In genomic region chr12:92138626-92139025, GRCh38 we compare ENCODE assay signal across 9 cellular contexts. TPM values are rescaled to one million over a fixed set of nuclear protein-coding genes. Genes with fewer than 3 reads are reported as not detected.
A peak's percentile ranks its signal among the peaks of the same experiment; 100 is the strongest.
DNase-seq lines count a peak whose midpoint lies in the region; ATAC-seq, FAIRE-seq and TF ChIP-seq lines count a peak whose summit lies in the region.
"Had no signal": no experiment of that assay in that cellular context is flagged by ENCODE, and none has a peak within 500 bp of the region (broad histone marks: within the 10 kb centered on the region; RNA-seq: fewer than 3 reads in every experiment).

No MANE protein-coding gene starts in this region.

- no peaks in the 10 kb centered on the region for H3K9me3 Mint-ChIP-seq in nephron

- H3K4me3 ChIP-seq in AG04450 (ENCODE audit: low read depth, low read length) (peak overlapping the region; percentile 98), HUES64 (ENCODE audit: low read length) (peak overlapping the region; percentile 7; the same call in 1 of the 2 replicates), coronary artery (peak overlapping the region; percentile 98), pancreas (peak overlapping the region in 2 of 4 donors; percentile 88 to 100)

- H3K36me3 ChIP-seq in HUES64 (ENCODE audit: insufficient read depth, low read length) (peaks cover 31% of the 10 kb centered on the region), pancreas (peaks cover 0 to 19% (median 7%) of the 10 kb centered on the region in 3 donors)

- H3K4me3 Mint-ChIP-seq in nephron, result peak overlapping the region; percentile 47 to 100 (median 97)

- intact Hi-C loops in pancreas (cut with DNase I), result loop anchor here in 2 of 3 donors (5.0 to 10.0 kb wide), 2 partner anchors 54 to 66 kb away; no protein-coding TSS in a partner anchor

- POLR2A ChIA-PET in AG04450 (lab: Yijun Ruan, JAX), result interaction anchor here (2.6 kb wide), 1 partner anchor 7 kb away, joined by 55 read pairs; the partner anchor contains the start of gene BTG1

- CTCF ChIA-PET in AG04450 (lab: Charles Lee), result interaction anchor here (0.7 to 7.9 kb wide), 3 partner anchors 327 to 757 kb away, joined by 3 to 53 read pairs (median 23); no protein-coding TSS in a partner anchor

- H3K4me1 ChIP-seq in HUES64 (ENCODE audit: insufficient read depth, low read length) (peaks cover 89% of the 10 kb centered on the region), pancreas (peaks cover 16 to 52% (median 47%) of the 10 kb centered on the region in 3 donors)

- H3K27me3 ChIP-seq in AG04450 (ENCODE audit: control insufficient read depth, insufficient read depth, low read length) (no peaks in the 10 kb centered on the region), HUES64 (ENCODE audit: insufficient read depth, low read length) (no peaks in the 10 kb centered on the region), pancreas (no peaks in the 10 kb centered on the region)

- no peak overlapping the region for H3K9ac ChIP-seq in HUES64 (ENCODE audit: low read depth, low read length)

- peaks cover 44% of the 10 kb centered on the region for H3K36me3 Mint-ChIP-seq in nephron (ENCODE audit: low read depth)

- ATAC-seq in pancreas, result no peak
- ATAC-seq in GM21717 (IDR thresholded peaks at IDR 0.05; ENCODE audit: unreplicated experiment), result no peak

- no peak for TF ChIP-seq CTCF in AG04450 (IDR thresholded peaks at IDR 0.05; ENCODE audit: low read depth, low read length)
- TF ChIP-seq CTCF in coronary artery (IDR thresholded peaks at IDR 0.05), result no peak
- no peak for TF ChIP-seq CTCF in nephron (IDR thresholded peaks at IDR 0.05; ENCODE audit: unreplicated experiment in 3 of 3)
- TF ChIP-seq CTCF in pancreas (IDR thresholded peaks at IDR 0.05), result no peak

- no peak for DNase-seq in AG04450 (ENCODE audit: low read depth, low spot score)
- DNase-seq in coronary artery (ENCODE audit: low spot score), result no peak
- DNase-seq in GM19240 (ENCODE audit: insufficient read length, low spot score), result no peak
- no peak for DNase-seq in pancreas
- no peak for DNase-seq in DMS153 treated with DMSO at 0.1 percent for 48 hours (lab: John Stamatoyannopoulos, UW; ENCODE audit: unreplicated experiment)
- DNase-seq: activated CD4-positive, alpha-beta T cell treated with anti-CD3 and anti-CD28 coated beads for 48 hours had no signal

- H3K4me1 Mint-ChIP-seq in nephron, result peaks cover 63% of the 10 kb centered on the region

- FAIRE-seq in pancreas (lab: Jason Lieb, UNC), result no peak

- H3K27me3 Mint-ChIP-seq in nephron (ENCODE audit: low read depth), result no peaks in the 10 kb centered on the region

- no peak overlapping the region for H3K27ac ChIP-seq in AG04450 (ENCODE audit: low read depth, low read length)
- H3K27ac ChIP-seq in HUES64 (ENCODE audit: low read depth, low read length), result no peak overlapping the region
- H3K27ac ChIP-seq in coronary artery, result peak overlapping the region; percentile 46 to 97
- H3K27ac ChIP-seq in pancreas, result peak overlapping the region in 2 of 4 donors; percentile 100

- H3K27ac Mint-ChIP-seq in nephron, result no peak overlapping the region

- H3K9me3 ChIP-seq in AG04450 (ENCODE audit: control insufficient read depth, insufficient read depth, low read length) (no peaks in the 10 kb centered on the region), HUES64 (ENCODE audit: insufficient read depth, low read depth, low read length) (no peaks in the 10 kb centered on the region), pancreas (no peaks in the 10 kb centered on the region)

RNA-seq across cellular contexts. Expression of gene BTG1, which starts 7.0 kb away (rescaled TPM):
- polyA plus RNA-seq in AG04450 (2011; rRNA removed) (88.8 and 89.7 TPM in 2 replicates), pancreas (10 to 100 TPM; 29.0 to 48.3 TPM)
- polyA minus RNA-seq in AG04450 (2011; rRNA and poly(A)+ RNA removed), result 98.1 and 123 TPM in 2 replicates
- 20.0 TPM for polyA plus RNA-seq in HUES64 (2013, experiment 1 of 2)
- 25.7 TPM for polyA plus RNA-seq in HUES64 (2013, experiment 2 of 2)
- total RNA-seq in pancreas, result 100 to 1,000 TPM; 103 to 183 (median 138) TPM

Comparison
In these comparisons a context has a peak if more than half of its experiments do, and no peak if none do; other contexts are left out.
1. H3K27ac ChIP-seq: peak in coronary artery (2 of 2); none in AG04450 (single experiment) and HUES64 (single experiment).